Comparison of ENCODE assay signal across 8 cellular contexts in genomic region chr17:68455756-68456528, GRCh38. TPM values are rescaled to one million over a fixed set of nuclear protein-coding genes. Genes with fewer than 3 reads are reported as not detected.
DNase-seq lines count a peak whose midpoint lies in the region; ATAC-seq and TF ChIP-seq lines count a peak whose summit lies in the region.

No MANE protein-coding gene starts in this region.

- DNase-seq in AML-193 (lab: John Stamatoyannopoulos, UW) (peak; percentile 93 to 94), HAP-1 (ENCODE audit: low spot score in 2 of 2) (no peak), RKO (ENCODE audit: low spot score) (peak; percentile 85), epithelial cell of proximal tubule (ENCODE audit: low read depth) (no peak), neural progenitor cell (ENCODE audit: low spot score) (no peak)
- DNase-seq in effector memory CD4-positive, alpha-beta T cell = no peak
- DNase-seq in effector CD4-positive, alpha-beta T cell = no peak

- TF ChIP-seq CTCF in epithelial cell of proximal tubule (conservative IDR thresholded peaks at IDR 0.05; ENCODE audit: low read depth, low read length) (no peak), neural progenitor cell (IDR thresholded peaks at IDR 0.05) (no peak)

- peak overlapping the region; percentile 48 for H3K4me3 ChIP-seq in HAP-1
- peak overlapping the region; percentile 88 for H3K4me3 ChIP-seq in epithelial cell of proximal tubule (ENCODE audit: low read depth, low read length)
- peak overlapping the region; percentile 71 for H3K4me3 ChIP-seq in neural progenitor cell
- no peak overlapping the region for H3K4me3 ChIP-seq in effector memory CD4-positive, alpha-beta T cell (ENCODE audit: insufficient read depth, low read depth, low read length, poor library complexity, severe bottlenecking)

- in situ Hi-C loops in HAP-1 (cut with MboI; ENCODE audit: low sequenced_read_pairs) = no loop called here

- H3K36me3 ChIP-seq in HAP-1 (replicated peaks) = no peaks in the 10 kb centered on the region
- no peaks in the 10 kb centered on the region for H3K36me3 ChIP-seq in neural progenitor cell
- no peaks in the 10 kb centered on the region for H3K36me3 ChIP-seq in effector memory CD4-positive, alpha-beta T cell (ENCODE audit: control insufficient read depth, insufficient read depth, low read length)

- H3K9me3 ChIP-seq in HAP-1 = no peaks in the 10 kb centered on the region
- H3K9me3 ChIP-seq in neural progenitor cell (ENCODE audit: low read depth) = no peaks in the 10 kb centered on the region
- H3K9me3 ChIP-seq in effector memory CD4-positive, alpha-beta T cell (ENCODE audit: control insufficient read depth, low read length) = no peaks in the 10 kb centered on the region

- peaks cover 25% of the 10 kb centered on the region for H3K4me1 Mint-ChIP-seq in neural progenitor cell

- peaks cover 6% of the 10 kb centered on the region for H3K27me3 Mint-ChIP-seq in neural progenitor cell (ENCODE audit: insufficient read depth, low read depth)

- H3K9ac ChIP-seq in neural progenitor cell = no peak overlapping the region

- no peaks in the 10 kb centered on the region for H3K27me3 ChIP-seq in HAP-1 (ENCODE audit: low read depth)
- peaks cover 17% of the 10 kb centered on the region for H3K27me3 ChIP-seq in neural progenitor cell
- no peaks in the 10 kb centered on the region for H3K27me3 ChIP-seq in effector memory CD4-positive, alpha-beta T cell (replicated peaks; ENCODE audit: control insufficient read depth, insufficient read depth, low read length, poor library complexity, severe bottlenecking)

- H3K36me3 Mint-ChIP-seq in neural progenitor cell = peaks cover 4% of the 10 kb centered on the region

- H3K4me1 ChIP-seq in HAP-1 = peaks cover 18% of the 10 kb centered on the region
- H3K4me1 ChIP-seq in neural progenitor cell = peaks cover 3% of the 10 kb centered on the region
- H3K4me1 ChIP-seq in effector memory CD4-positive, alpha-beta T cell (ENCODE audit: control insufficient read depth, insufficient read depth, low read length, poor library complexity, severe bottlenecking) = peaks cover 23% of the 10 kb centered on the region

- no peak overlapping the region for H3K27ac ChIP-seq in neural progenitor cell
- H3K27ac ChIP-seq in effector memory CD4-positive, alpha-beta T cell (ENCODE audit: insufficient read depth, low read length, poor library complexity, severe bottlenecking) = no peak overlapping the region

- peak overlapping the region; percentile 92 for H3K4me2 ChIP-seq in neural progenitor cell

- H3K79me2 ChIP-seq in neural progenitor cell (ENCODE audit: low read depth) = no peaks in the 10 kb centered on the region

- H2AFZ ChIP-seq in neural progenitor cell (replicated peaks) = peak overlapping the region; percentile 97

- H3F3A ChIP-seq in neural progenitor cell (ENCODE audit: low read depth) = peaks cover 21% of the 10 kb centered on the region

- H3K9me3 Mint-ChIP-seq in neural progenitor cell = no peaks in the 10 kb centered on the region

- H3K4me3 Mint-ChIP-seq in neural progenitor cell = peak overlapping the region; percentile 99

- H4K20me1 ChIP-seq in neural progenitor cell (ENCODE audit: low read depth) = no peaks in the 10 kb centered on the region

- H3K27ac Mint-ChIP-seq in neural progenitor cell = no peak overlapping the region

- no peak for ATAC-seq in GM18870 (IDR thresholded peaks at IDR 0.05; ENCODE audit: unreplicated experiment)

RNA-seq across cellular contexts. Expression of gene WIPI1, which starts 1.4 kb away (rescaled TPM):
- total RNA-seq in epithelial cell of proximal tubule (20.2 and 23.4 TPM in 2 replicates), neural progenitor cell (ENCODE audit: low replicate concordance) (27.8 and 29.5 TPM in 2 replicates)

RNA-seq across cellular contexts. Expression of gene PRKAR1A, which starts 56.3 kb away (rescaled TPM):
- total RNA-seq in epithelial cell of proximal tubule (131 and 157 TPM in 2 replicates), neural progenitor cell (ENCODE audit: low replicate concordance) (155 and 168 TPM in 2 replicates)

Comparison
In these comparisons a context has a peak if more than half of its experiments do, and no peak if none do; other contexts are left out.
1. DNase-seq: peak in AML-193 (2 of 2) and RKO (single experiment); none in HAP-1 (0 of 2), epithelial cell of proximal tubule (single experiment), neural progenitor cell (single experiment), effector memory CD4-positive, alpha-beta T cell (0 of 3) and effector CD4-positive, alpha-beta T cell (single experiment).